ENCODE assay signal across 27 cellular contexts in the genomic region with DNA sequence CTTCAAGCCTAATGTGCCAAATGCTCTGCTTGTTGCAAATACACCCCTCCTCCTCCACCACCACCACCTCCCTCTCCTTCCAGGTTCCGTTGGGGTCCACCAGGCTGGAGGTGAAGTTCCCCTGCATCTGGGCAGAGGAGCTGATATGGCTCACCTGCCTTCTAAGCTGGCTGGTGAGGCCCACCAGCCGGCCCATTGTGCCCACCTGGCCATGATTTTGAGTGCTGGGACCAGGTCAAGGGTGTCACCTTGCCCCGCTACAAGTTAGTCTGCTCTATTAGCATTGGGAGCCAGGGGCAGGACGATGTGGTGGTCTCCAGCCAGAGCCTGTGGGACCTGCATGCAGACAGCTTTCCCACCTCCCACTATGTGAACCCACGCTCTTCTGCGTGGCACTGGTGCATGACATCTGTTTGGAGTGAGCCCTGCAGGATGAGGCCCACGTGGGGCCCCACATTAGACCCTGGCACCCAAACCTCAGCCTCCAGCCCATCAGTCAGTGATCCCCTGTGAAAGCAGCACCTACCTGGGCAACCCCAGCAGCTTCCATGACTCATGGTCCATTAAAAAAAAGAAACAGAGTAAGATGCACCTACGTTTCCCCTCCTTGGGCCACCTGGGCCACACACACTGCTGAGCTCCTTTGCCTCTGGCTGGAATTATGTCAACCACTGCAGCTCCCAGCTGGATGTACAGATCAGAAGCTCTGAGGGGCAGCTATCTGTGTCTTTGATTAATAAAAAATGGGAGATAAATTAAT. TPM values are rescaled to one million over a fixed set of nuclear protein-coding genes. Genes with fewer than 3 reads are reported as not detected.
"Had no signal": no experiment of that assay in that cellular context is flagged by ENCODE, and none has a peak within 500 bp of the region (broad histone marks: within the 10 kb centered on the region; RNA-seq: fewer than 3 reads in every experiment).

No MANE protein-coding gene starts in this region.

- ATAC-seq: activated naive CD4-positive, alpha-beta T cell treated with anti-CD3 and anti-CD28 coated beads, Interleukin-2, amount 50 U/mL, for 72 hours; activated naive CD8-positive, alpha-beta T cell treated with anti-CD3 and anti-CD28 coated beads, Interleukin-2, amount 50 U/mL, for 24 hours; activated T-cell treated with anti-CD3 and anti-CD28 coated beads, Interleukin-2, amount 50 U/mL, for 4 hours; body of pancreas; T-cell had no signal

- H3K27ac Mint-ChIP-seq: activated B cell treated with CpG ODN at 0.5 μM for 24 hours; activated CD4-positive, alpha-beta T cell treated with anti-CD3 and anti-CD28 coated beads, Interleukin-2, amount 10 ng/mL, durations not matched to agents 24 days and 14 days; activated naive CD8-positive, alpha-beta T cell treated with anti-CD3 and anti-CD28 coated beads, Interleukin-2, amount 50 U/mL, for 24 hours; T-cell had no signal

- H3K27me3 Mint-ChIP-seq: activated B cell treated with CpG ODN at 0.5 μM for 24 hours; activated CD4-positive, alpha-beta T cell treated with anti-CD3 and anti-CD28 coated beads, Interleukin-2, amount 10 ng/mL, durations not matched to agents 24 days and 14 days; activated naive CD8-positive, alpha-beta T cell treated with anti-CD3 and anti-CD28 coated beads, Interleukin-2, amount 50 U/mL, for 24 hours; T-cell had no signal

- H3K4me1 Mint-ChIP-seq: activated B cell treated with CpG ODN at 0.5 μM for 24 hours had no signal

- FAIRE-seq: TTC549 had no signal

- DNase-seq: activated B cell treated with CpG ODN at 0.5 μM for 24 hours; activated CD4-positive, alpha-beta T cell treated with anti-CD3 and anti-CD28 coated beads for 1 hour; activated CD4-positive, alpha-beta T cell treated with anti-CD3 and anti-CD28 coated beads, Interleukin-2, amount 10 ng/mL, durations not matched to agents 24 days and 14 days; activated CD4-positive, alpha-beta T cell treated with anti-CD3 and anti-CD28 coated beads, Interleukin-2, amount 50 U/mL, for 48 hours; activated effector memory CD4-positive, alpha-beta T cell treated with anti-CD3 and anti-CD28 coated beads, Interleukin-2, amount 50 U/mL, for 16 hours; activated naive CD4-positive, alpha-beta T cell treated with Interleukin-2 at 50 U/mL for 16 hours; activated naive CD8-positive, alpha-beta T cell treated with anti-CD3 and anti-CD28 coated beads, Interleukin-2, amount 50 U/mL, for 24 hours; activated T-cell treated with anti-CD3 and anti-CD28 coated beads, Interleukin-2, amount 50 U/mL, for 4 hours; amniotic stem cell; body of pancreas; MV-4-11; NCI-H1092 treated with DMSO at 0.1 percent for 48 hours; NCI-H1417 treated with DMSO at 0.1 percent for 48 hours; NCI-H1694; NCI-H2029 treated with DMSO at 0.1 percent for 48 hours; NCI-H510A treated with DMSO at 0.1 percent for 48 hours; NCI-H69; Peyer's patch; T-cell; T-helper 2 cell had no signal

- H3K9me3 ChIP-seq: ascending aorta, body of pancreas, MG63, Peyer's patch had no signal

- H3K36me3 ChIP-seq: ascending aorta, cardiac muscle cell, MG63, Peyer's patch had no signal

- H3K27me3 ChIP-seq: ascending aorta, body of pancreas, cardiac muscle cell, MG63, Peyer's patch had no signal

- H3K4me3 ChIP-seq: ascending aorta, body of pancreas, cardiac muscle cell, MG63, Peyer's patch, SK-N-MC had no signal

- H3K4me3 Mint-ChIP-seq: activated B cell treated with CpG ODN at 0.5 μM for 24 hours; activated CD4-positive, alpha-beta T cell treated with anti-CD3 and anti-CD28 coated beads, Interleukin-2, amount 10 ng/mL, durations not matched to agents 24 days and 14 days; activated naive CD8-positive, alpha-beta T cell treated with anti-CD3 and anti-CD28 coated beads, Interleukin-2, amount 50 U/mL, for 24 hours; activated T-cell treated with anti-CD3 and anti-CD28 coated beads, Interleukin-2, amount 50 U/mL, for 4 hours; T-cell had no signal

- H3K27ac ChIP-seq: ascending aorta, body of pancreas, cardiac muscle cell, KMS-11, Peyer's patch, SK-N-MC had no signal

- H3K36me3 Mint-ChIP-seq: activated naive CD4-positive, alpha-beta T cell treated with anti-CD3 and anti-CD28 coated beads, Interleukin-2, amount 50 U/mL, for 72 hours had no signal

- H3K9me3 Mint-ChIP-seq: activated B cell treated with CpG ODN at 0.5 μM for 24 hours; activated CD4-positive, alpha-beta T cell treated with anti-CD3 and anti-CD28 coated beads, Interleukin-2, amount 10 ng/mL, durations not matched to agents 24 days and 14 days; activated naive CD4-positive, alpha-beta T cell treated with anti-CD3 and anti-CD28 coated beads, Interleukin-2, amount 50 U/mL, for 72 hours; activated naive CD8-positive, alpha-beta T cell treated with anti-CD3 and anti-CD28 coated beads, Interleukin-2, amount 50 U/mL, for 24 hours; activated T-cell treated with anti-CD3 and anti-CD28 coated beads, Interleukin-2, amount 50 U/mL, for 4 hours; T-cell had no signal

- H3K4me1 ChIP-seq: ascending aorta, body of pancreas had no signal

RNA-seq across cellular contexts. Expression of a gene that starts 15.6 kb away (rescaled TPM):
- total RNA-seq: activated B cell treated with CpG ODN at 0.5 μM for 24 hours; activated CD4-positive, alpha-beta T cell treated with anti-CD3 and anti-CD28 coated beads, Interleukin-2, amount 10 ng/mL, durations not matched to agents 24 days and 14 days; activated T-cell treated with anti-CD3 and anti-CD28 coated beads, Interleukin-2, amount 50 U/mL, for 4 hours; ascending aorta; body of pancreas; Peyer's patch had no signal
- polyA plus RNA-seq: cardiac muscle cell had no signal
